Comparison of ENCODE assay signal across 8 cellular contexts in genomic region chr19:35268546-35269424, GRCh38. TPM values are rescaled to one million over a fixed set of nuclear protein-coding genes. Genes with fewer than 3 reads are reported as not detected.
DNase-seq lines count a peak whose midpoint lies in the region; ATAC-seq, FAIRE-seq and TF ChIP-seq lines count a peak whose summit lies in the region.

A gene with protein sequence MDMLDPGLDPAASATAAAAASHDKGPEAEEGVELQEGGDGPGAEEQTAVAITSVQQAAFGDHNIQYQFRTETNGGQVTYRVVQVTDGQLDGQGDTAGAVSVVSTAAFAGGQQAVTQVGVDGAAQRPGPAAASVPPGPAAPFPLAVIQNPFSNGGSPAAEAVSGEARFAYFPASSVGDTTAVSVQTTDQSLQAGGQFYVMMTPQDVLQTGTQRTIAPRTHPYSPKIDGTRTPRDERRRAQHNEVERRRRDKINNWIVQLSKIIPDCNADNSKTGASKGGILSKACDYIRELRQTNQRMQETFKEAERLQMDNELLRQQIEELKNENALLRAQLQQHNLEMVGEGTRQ (plus strand): TSS chr19:35268962. CDS start chr19:35269102, 140 bp downstream.

- H3K27ac ChIP-seq in SJCRH30 (peak within 1 kb of the TSS; percentile 66), neural progenitor cell (peak within 1 kb of the TSS; percentile 84), upper lobe of left lung (peak within 1 kb of the TSS; percentile 88 to 97 (median 92))

- peak within 1 kb of the TSS; percentile 94 for H3K4me3 Mint-ChIP-seq in neural progenitor cell

- H3K4me1 ChIP-seq in SJCRH30 (no peaks in the 10 kb centered on the region), neural progenitor cell (no peaks in the 10 kb centered on the region), upper lobe of left lung (peaks cover 29 to 61% (median 43%) of the 10 kb centered on the region in 4 donors)

- FAIRE-seq in frontal cortex (lab: Jason Lieb, UNC) = no peak

- ATAC-seq in GM21515 (IDR thresholded peaks at IDR 0.05; ENCODE audit: unreplicated experiment) = peak; percentile 23
- no peak for ATAC-seq in upper lobe of left lung (ENCODE audit: low FRiP score in 2 of 2)

- peaks cover 21% of the 10 kb centered on the region for H3K36me3 Mint-ChIP-seq in neural progenitor cell

- no peak for TF ChIP-seq EP300 in upper lobe of left lung (IDR thresholded peaks at IDR 0.05)

- H3K4me3 ChIP-seq in Jurkat, Clone E6-1 (ENCODE audit: low read length) = peak within 1 kb of the TSS; percentile 87
- H3K4me3 ChIP-seq in SJCRH30 (peak within 1 kb of the TSS; percentile 99), neural progenitor cell (peak within 1 kb of the TSS; percentile 80), upper lobe of left lung (peak within 1 kb of the TSS; percentile 82 to 89 (median 86))

- peaks cover 32% of the 10 kb centered on the region for H4K20me1 ChIP-seq in neural progenitor cell (ENCODE audit: low read depth)

- peak within 1 kb of the TSS; percentile 90 for H3K4me2 ChIP-seq in neural progenitor cell

- WGBS in upper lobe of left lung, 2 donors = 0% methylated on average over 1 to 24 of the region's 122 CpGs

- no peaks in the 10 kb centered on the region for H3K9me3 ChIP-seq in SJCRH30 (replicated peaks)
- H3K9me3 ChIP-seq in neural progenitor cell (ENCODE audit: low read depth) = no peaks in the 10 kb centered on the region
- no peaks in the 10 kb centered on the region for H3K9me3 ChIP-seq in upper lobe of left lung

- H3F3A ChIP-seq in neural progenitor cell (ENCODE audit: low read depth) = peaks cover 38% of the 10 kb centered on the region

- H3K36me3 ChIP-seq in SJCRH30 (peaks cover 22% of the 10 kb centered on the region), neural progenitor cell (peaks cover 5% of the 10 kb centered on the region), upper lobe of left lung (peaks cover 8 to 45% (median 33%) of the 10 kb centered on the region in 4 donors)

- peaks cover 29% of the 10 kb centered on the region for H3K79me2 ChIP-seq in neural progenitor cell (ENCODE audit: low read depth)

- DNase-seq in COR-L47 (lab: John Stamatoyannopoulos, UW) = peak; percentile 57
- DNase-seq in Jurkat, Clone E6-1 (ENCODE audit: low read depth, low spot score) = peak; percentile 53
- peak; percentile 80 to 82 for DNase-seq in SJCRH30
- peak; percentile 69 for DNase-seq in activated naive CD4-positive, alpha-beta T cell treated with anti-CD3 and anti-CD28 coated beads, Interleukin-2, amount 50 U/mL, for 16 hours
- peak; percentile 79 to 91 for DNase-seq in frontal cortex (ENCODE audit: low spot score in 2 of 2)
- peak; percentile 89 for DNase-seq in neural progenitor cell (ENCODE audit: low spot score)
- DNase-seq in upper lobe of left lung = peak; percentile 83 to 92

- no peak for TF ChIP-seq POLR2A in upper lobe of left lung (IDR thresholded peaks at IDR 0.05)

- H2AFZ ChIP-seq in neural progenitor cell (replicated peaks) = no peak within 1 kb of the TSS

- peaks cover 16% of the 10 kb centered on the region for H3K4me1 Mint-ChIP-seq in neural progenitor cell

- H3K27me3 Mint-ChIP-seq in neural progenitor cell (ENCODE audit: insufficient read depth, low read depth) = peaks cover 4% of the 10 kb centered on the region

- no peak for TF ChIP-seq CTCF in neural progenitor cell (IDR thresholded peaks at IDR 0.05)
- TF ChIP-seq CTCF in upper lobe of left lung (IDR thresholded peaks at IDR 0.05) = no peak

- H3K9ac ChIP-seq in neural progenitor cell = no peak within 1 kb of the TSS

- H3K27me3 ChIP-seq in SJCRH30 = no peaks in the 10 kb centered on the region
- H3K27me3 ChIP-seq in neural progenitor cell = no peaks in the 10 kb centered on the region
- no peaks in the 10 kb centered on the region for H3K27me3 ChIP-seq in upper lobe of left lung

- no peaks in the 10 kb centered on the region for H3K9me3 Mint-ChIP-seq in neural progenitor cell

- H3K27ac Mint-ChIP-seq in neural progenitor cell = peak within 1 kb of the TSS; percentile 83

RNA-seq across cellular contexts. Expression of the gene that starts here (rescaled TPM):
- polyA plus RNA-seq in Jurkat, Clone E6-1 (2012; ENCODE audit: insufficient read depth, insufficient read length) = 159 TPM
- total RNA-seq in SJCRH30 (2014; rRNA removed; shearing (Covaris generic)) = 104 and 105 TPM in 2 replicates
- 38.7 TPM for total RNA-seq in frontal cortex
- total RNA-seq in neural progenitor cell (ENCODE audit: low replicate concordance) = 46.8 and 88.7 TPM in 2 replicates
- 100 to 1,000 TPM in 5 of 6 donors, 10 to 100 TPM in 1; 96.7 to 289 (median 175) TPM for total RNA-seq in upper lobe of left lung
